13 cellular contexts compared by ENCODE assay signal in genomic region chr6:10595731-10596664, GRCh38.
A peak's percentile ranks its signal among the peaks of the same experiment; 100 is the strongest.
DNase-seq lines count a peak whose midpoint lies in the region; ATAC-seq and TF ChIP-seq lines count a peak whose summit lies in the region.
"Had no signal": no experiment of that assay in that cellular context is flagged by ENCODE, and none has a peak within 500 bp of the region (broad histone marks: within the 10 kb centered on the region; RNA-seq: fewer than 3 reads in every experiment).

No MANE protein-coding gene starts in this region.

- CTCF ChIA-PET in activated CD8-positive, alpha-beta memory T cell treated with anti-CD3 and anti-CD28 coated beads, Interleukin-2, amount 10 ng/mL, durations not matched to agents 7 days and 5 days (lab: Charles Lee), result interaction anchor here (0.7 kb wide), 1 partner anchor 49 kb away, joined by 3 read pairs; no protein-coding TSS in a partner anchor

- no peak for TF ChIP-seq POLR2A in adrenal gland (IDR thresholded peaks at IDR 0.05)

- no peak overlapping the region for H3K27ac Mint-ChIP-seq in activated CD8-positive, alpha-beta memory T cell treated with anti-CD3 and anti-CD28 coated beads, Interleukin-2, amount 10 ng/mL, durations not matched to agents 7 days and 5 days
- H3K27ac Mint-ChIP-seq: T-helper 17 cell had no signal

- H3K9me3 Mint-ChIP-seq in activated CD8-positive, alpha-beta memory T cell treated with anti-CD3 and anti-CD28 coated beads, Interleukin-2, amount 10 ng/mL, durations not matched to agents 7 days and 5 days (ENCODE audit: low read depth), result no peaks in the 10 kb centered on the region

- H3K4me3 ChIP-seq in left lung (no peak overlapping the region), adrenal gland (no peak overlapping the region)
- H3K4me3 ChIP-seq: uterus had no signal

- no peak for TF ChIP-seq CTCF in left lung (IDR thresholded peaks at IDR 0.05)
- TF ChIP-seq CTCF in adrenal gland (IDR thresholded peaks at IDR 0.05), result no peak

- H3K4me1 Mint-ChIP-seq in activated CD8-positive, alpha-beta memory T cell treated with anti-CD3 and anti-CD28 coated beads, Interleukin-2, amount 10 ng/mL, durations not matched to agents 7 days and 5 days, result peaks cover 6% of the 10 kb centered on the region

- no peaks in the 10 kb centered on the region for H3K27me3 ChIP-seq in left lung
- no peaks in the 10 kb centered on the region for H3K27me3 ChIP-seq in adrenal gland
- H3K27me3 ChIP-seq: uterus had no signal

- H3K9me3 ChIP-seq in left lung (no peaks in the 10 kb centered on the region), adrenal gland (replicated peaks in 1 of 3) (no peaks in the 10 kb centered on the region)
- H3K9me3 ChIP-seq: uterus had no signal

- 69 to 78% (median 72%) methylated on average over 11 of the region's 11 CpGs for WGBS in adrenal gland, 4 donors

- H3K27ac ChIP-seq in left lung (peak overlapping the region; percentile 7 to 45), adrenal gland (no peak overlapping the region)
- H3K27ac ChIP-seq: uterus had no signal

- DNase-seq in RKO (ENCODE audit: low spot score), result peak; percentile 5
- DNase-seq in left lung, result no peak
- no peak for DNase-seq in AG08396 (ENCODE audit: low spot score)
- DNase-seq in activated CD8-positive, alpha-beta memory T cell treated with anti-CD3 and anti-CD28 coated beads, Interleukin-2, amount 10 ng/mL, durations not matched to agents 7 days and 5 days, result no peak
- DNase-seq in adrenal gland, result no peak
- DNase-seq: DMS153, NCI-H2029, occipital lobe, T-helper 17 cell, uterus had no signal

- H3K4me1 ChIP-seq in left lung (peaks cover 0 to 22% of the 10 kb centered on the region in 2 donors), adrenal gland (replicated peaks in 1 of 2) (no peaks in the 10 kb centered on the region)
- H3K4me1 ChIP-seq: uterus had no signal

- no peaks in the 10 kb centered on the region for H3K36me3 ChIP-seq in left lung
- no peaks in the 10 kb centered on the region for H3K36me3 ChIP-seq in adrenal gland (replicated peaks in 1 of 2)
- H3K36me3 ChIP-seq: uterus had no signal

- no peaks in the 10 kb centered on the region for H3K27me3 Mint-ChIP-seq in activated CD8-positive, alpha-beta memory T cell treated with anti-CD3 and anti-CD28 coated beads, Interleukin-2, amount 10 ng/mL, durations not matched to agents 7 days and 5 days
- H3K27me3 Mint-ChIP-seq: T-helper 17 cell had no signal

- intact Hi-C loops in left lung (cut with DNase I), result no loop called here
- intact Hi-C loops in adrenal gland (cut with DNase I), result no loop called here

- no peaks in the 10 kb centered on the region for H3K36me3 Mint-ChIP-seq in activated CD8-positive, alpha-beta memory T cell treated with anti-CD3 and anti-CD28 coated beads, Interleukin-2, amount 10 ng/mL, durations not matched to agents 7 days and 5 days

- H3K4me3 Mint-ChIP-seq in activated CD8-positive, alpha-beta memory T cell treated with anti-CD3 and anti-CD28 coated beads, Interleukin-2, amount 10 ng/mL, durations not matched to agents 7 days and 5 days, result no peak overlapping the region
- H3K4me3 Mint-ChIP-seq: T-helper 17 cell had no signal

- ATAC-seq in GM18907 (IDR thresholded peaks at IDR 0.05; ENCODE audit: unreplicated experiment), result peak; percentile 73
- peak; percentile 54 for ATAC-seq in HG03432 (IDR thresholded peaks at IDR 0.05; ENCODE audit: unreplicated experiment)
- peak; percentile 18 for ATAC-seq in left lung
- no peak for ATAC-seq in GM21447 (IDR thresholded peaks at IDR 0.05; ENCODE audit: unreplicated experiment)
- no peak for ATAC-seq in activated CD8-positive, alpha-beta memory T cell treated with anti-CD3 and anti-CD28 coated beads, Interleukin-2, amount 10 ng/mL, durations not matched to agents 7 days and 5 days
- ATAC-seq: T-helper 17 cell had no signal

Comparison
In these comparisons a context has a peak if more than half of its experiments do, and no peak if none do; other contexts are left out.
1. ATAC-seq: peak in GM18907 (single experiment), HG03432 (single experiment) and left lung (single experiment); none in GM21447 (single experiment) and activated CD8-positive, alpha-beta memory T cell treated with anti-CD3 and anti-CD28 coated beads, Interleukin-2, amount 10 ng/mL, durations not matched to agents 7 days and 5 days (single experiment).
2. H3K27ac ChIP-seq: peak in left lung (2 of 2); none in adrenal gland (0 of 5).